ENCODE assay signal across 9 cellular contexts in the genomic region with DNA sequence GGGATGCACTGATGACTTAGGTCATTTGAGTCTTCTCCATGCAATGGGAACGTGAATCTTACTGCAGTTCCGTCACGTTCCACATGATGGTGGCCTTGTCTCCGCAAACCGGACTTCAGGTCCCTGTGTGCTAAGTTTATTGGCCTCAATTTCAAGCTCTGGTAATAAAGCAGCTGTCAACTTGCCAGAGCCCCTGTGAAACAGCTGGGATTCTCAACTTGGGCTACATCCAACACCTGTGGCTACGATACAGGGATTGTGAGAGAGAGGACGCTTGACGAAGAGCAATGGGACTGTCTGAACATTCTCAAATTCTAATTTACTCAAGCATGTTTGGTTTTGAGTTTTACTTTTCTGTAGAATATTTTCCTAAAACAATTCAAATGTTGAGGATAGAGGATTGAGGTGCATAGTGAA.
DNase-seq lines count a peak whose midpoint lies in the region; ATAC-seq, FAIRE-seq and TF ChIP-seq lines count a peak whose summit lies in the region.
"Had no signal": no experiment of that assay in that cellular context is flagged by ENCODE, and none has a peak within 500 bp of the region (broad histone marks: within the 10 kb centered on the region; RNA-seq: fewer than 3 reads in every experiment).

No MANE protein-coding gene starts in this region.

- FAIRE-seq in RCC 7860 (lab: Jason Lieb, UNC), result no peak

- peak; percentile 47 for DNase-seq in BJ (ENCODE audit: low read depth)
- DNase-seq in Kasumi-1 (lab: John Stamatoyannopoulos, UW), result peak; percentile 32 to 37
- DNase-seq in RCC 7860 (ENCODE audit: low spot score), result peak; percentile 32
- peak; percentile 10 for DNase-seq in epithelial cell of prostate (ENCODE audit: low read depth, low spot score)
- peak; percentile 99 for DNase-seq in myocyte (ENCODE audit: low read depth)
- no peak for DNase-seq in activated CD4-positive, alpha-beta T cell treated with anti-CD3 and anti-CD28 coated beads, Interleukin-2, amount 10 ng/mL, durations not matched to agents 24 days and 14 days
- DNase-seq in activated gamma-delta T cell (lab: John Stamatoyannopoulos, UW), result no peak

- no peaks in the 10 kb centered on the region for H3K4me1 Mint-ChIP-seq in activated CD4-positive, alpha-beta T cell treated with anti-CD3 and anti-CD28 coated beads, Interleukin-2, amount 10 ng/mL, durations not matched to agents 24 days and 14 days

- H3K36me3 Mint-ChIP-seq in activated CD4-positive, alpha-beta T cell treated with anti-CD3 and anti-CD28 coated beads, Interleukin-2, amount 10 ng/mL, durations not matched to agents 24 days and 14 days (ENCODE audit: low read depth), result no peaks in the 10 kb centered on the region

- H3K4me3 Mint-ChIP-seq in activated CD4-positive, alpha-beta T cell treated with anti-CD3 and anti-CD28 coated beads, Interleukin-2, amount 10 ng/mL, durations not matched to agents 24 days and 14 days, result no peak overlapping the region
- H3K4me3 Mint-ChIP-seq: dendritic cell treated with granulocyte-macrophage colony-stimulating factor and Interleukin-4, amounts not matched to agents 40 ng/mL and 50 ng/mL, for 4 days had no signal

- no peak overlapping the region for H3K27ac Mint-ChIP-seq in activated CD4-positive, alpha-beta T cell treated with anti-CD3 and anti-CD28 coated beads, Interleukin-2, amount 10 ng/mL, durations not matched to agents 24 days and 14 days
- H3K27ac Mint-ChIP-seq: dendritic cell treated with granulocyte-macrophage colony-stimulating factor and Interleukin-4, amounts not matched to agents 40 ng/mL and 50 ng/mL, for 4 days had no signal

- no peaks in the 10 kb centered on the region for H3K27me3 ChIP-seq in BJ (ENCODE audit: control insufficient read depth, insufficient read depth, low read length)

- POLR2A ChIA-PET in BJ (lab: Charles Lee), result no interaction called here

- ATAC-seq in GM19351 (IDR thresholded peaks at IDR 0.05; ENCODE audit: unreplicated experiment), result no peak

- intact Hi-C loops in activated CD4-positive, alpha-beta T cell treated with anti-CD3 and anti-CD28 coated beads, Interleukin-2, amount 10 ng/mL, durations not matched to agents 24 days and 14 days (cut with micrococcal nuclease), result no loop called here

- TF ChIP-seq CTCF in BJ (IDR thresholded peaks at IDR 0.05; ENCODE audit: insufficient read depth, low read depth, low read length), result peak; percentile 78

- no peak overlapping the region for H3K4me3 ChIP-seq in BJ (ENCODE audit: low read depth, low read length)

- no peaks in the 10 kb centered on the region for H3K9me3 Mint-ChIP-seq in activated CD4-positive, alpha-beta T cell treated with anti-CD3 and anti-CD28 coated beads, Interleukin-2, amount 10 ng/mL, durations not matched to agents 24 days and 14 days

- no peaks in the 10 kb centered on the region for H3K27me3 Mint-ChIP-seq in activated CD4-positive, alpha-beta T cell treated with anti-CD3 and anti-CD28 coated beads, Interleukin-2, amount 10 ng/mL, durations not matched to agents 24 days and 14 days
- H3K27me3 Mint-ChIP-seq: dendritic cell treated with granulocyte-macrophage colony-stimulating factor and Interleukin-4, amounts not matched to agents 40 ng/mL and 50 ng/mL, for 4 days had no signal

- CTCF ChIA-PET in BJ (lab: Yijun Ruan, JAX), result interaction anchor here (0.7 to 5.5 kb wide), 14 partner anchors 10 to 468 kb away, joined by 3 to 61 read pairs (median 6); no protein-coding TSS in a partner anchor

- H3K36me3 ChIP-seq in BJ (ENCODE audit: control insufficient read depth, insufficient read depth, low read length), result no peaks in the 10 kb centered on the region

- no peak overlapping the region for H3K27ac ChIP-seq in epithelial cell of prostate

Comparison
In these comparisons a context has a peak if more than half of its experiments do, and no peak if none do; other contexts are left out.
1. DNase-seq: peak in BJ (single experiment), Kasumi-1 (2 of 2), RCC 7860 (single experiment), epithelial cell of prostate (single experiment) and myocyte (single experiment); none in activated CD4-positive, alpha-beta T cell treated with anti-CD3 and anti-CD28 coated beads, Interleukin-2, amount 10 ng/mL, durations not matched to agents 24 days and 14 days (single experiment) and activated gamma-delta T cell (single experiment).